Comparison of ENCODE assay signal across 17 cellular contexts in genomic region chr3:127216415-127217261, GRCh38. TPM values are rescaled to one million over a fixed set of nuclear protein-coding genes. Genes with fewer than 3 reads are reported as not detected.
A peak's percentile ranks its signal among the peaks of the same experiment; 100 is the strongest.
DNase-seq lines count a peak whose midpoint lies in the region; ATAC-seq lines count a peak whose summit lies in the region.
"Had no signal": no experiment of that assay in that cellular context is flagged by ENCODE, and none has a peak within 500 bp of the region (broad histone marks: within the 10 kb centered on the region; RNA-seq: fewer than 3 reads in every experiment).

No MANE protein-coding gene starts in this region.

- peaks cover 0 to 13% of the 10 kb centered on the region in 2 donors for H3K4me1 Mint-ChIP-seq in stimulated activated naive B cell treated with anti-CD40 and anti-IgM and Interleukin-4, amounts not matched to agents 10 μg/mL and 1 μg/mL and 100 μg/mL, for 72 hours

- H3K27me3 Mint-ChIP-seq in stimulated activated naive B cell treated with anti-CD40 and anti-IgM and Interleukin-4, amounts not matched to agents 10 μg/mL and 1 μg/mL and 100 μg/mL, for 72 hours: peaks cover 17 to 25% of the 10 kb centered on the region in 2 donors

- no peaks in the 10 kb centered on the region for H3K9me3 Mint-ChIP-seq in stimulated activated naive B cell treated with anti-CD40 and anti-IgM and Interleukin-4, amounts not matched to agents 10 μg/mL and 1 μg/mL and 100 μg/mL, for 72 hours
- H3K9me3 Mint-ChIP-seq: CD4-positive, alpha-beta T cell had no signal

- no peak overlapping the region for H3K4me3 Mint-ChIP-seq in stimulated activated naive B cell treated with anti-CD40 and anti-IgM and Interleukin-4, amounts not matched to agents 10 μg/mL and 1 μg/mL and 100 μg/mL, for 72 hours
- H3K4me3 Mint-ChIP-seq: CD4-positive, alpha-beta T cell; naive thymus-derived CD4-positive, alpha-beta T cell had no signal

- peak; percentile 13 for DNase-seq in NCI-H146 treated with DMSO at 0.1 percent for 48 hours (lab: John Stamatoyannopoulos, UW; ENCODE audit: unreplicated experiment)
- DNase-seq in stimulated activated naive B cell treated with anti-CD40 and anti-IgM and Interleukin-4, amounts not matched to agents 10 μg/mL and 1 μg/mL and 100 μg/mL, for 72 hours: peak; percentile 49
- no peak for DNase-seq in ureter (ENCODE audit: low spot score)
- DNase-seq in islet precursor cell: no peak
- DNase-seq in activated naive CD4-positive, alpha-beta T cell (lab: John Stamatoyannopoulos, UW): no peak
- DNase-seq: activated CD8-positive, alpha-beta memory T cell treated with anti-CD3 and anti-CD28 coated beads, Interleukin-2, amount 50 U/mL, for 48 hours; CD4-positive, alpha-beta T cell; left ventricle myocardium superior; naive thymus-derived CD4-positive, alpha-beta T cell; NCI-H1417 treated with DMSO at 0.1 percent for 48 hours; NCI-H524 treated with DMSO at 0.1 percent for 48 hours; SIG-M5 had no signal

- no peak overlapping the region for H3K27ac Mint-ChIP-seq in stimulated activated naive B cell treated with anti-CD40 and anti-IgM and Interleukin-4, amounts not matched to agents 10 μg/mL and 1 μg/mL and 100 μg/mL, for 72 hours
- H3K27ac Mint-ChIP-seq: CD4-positive, alpha-beta T cell; naive thymus-derived CD4-positive, alpha-beta T cell had no signal

- ATAC-seq in GM18520 (IDR thresholded peaks at IDR 0.05; ENCODE audit: unreplicated experiment) (peak; percentile 69), GM21825 (IDR thresholded peaks at IDR 0.05; ENCODE audit: unreplicated experiment) (peak; percentile 62)
- peak; percentile 84 to 90 for ATAC-seq in stimulated activated naive B cell treated with anti-CD40 and anti-IgM and Interleukin-4, amounts not matched to agents 10 μg/mL and 1 μg/mL and 100 μg/mL, for 72 hours (replicated peaks)
- ATAC-seq: HepG2; left ventricle myocardium superior; naive thymus-derived CD4-positive, alpha-beta T cell had no signal

- H3K36me3 Mint-ChIP-seq in stimulated activated naive B cell treated with anti-CD40 and anti-IgM and Interleukin-4, amounts not matched to agents 10 μg/mL and 1 μg/mL and 100 μg/mL, for 72 hours: no peaks in the 10 kb centered on the region
- H3K36me3 Mint-ChIP-seq: naive thymus-derived CD4-positive, alpha-beta T cell had no signal

RNA-seq across cellular contexts. Expression of gene PRR23E, which starts 23.7 kb away (rescaled TPM):
- not detected for total RNA-seq in ureter
- total RNA-seq: CD4-positive, alpha-beta T cell; cerebellum; HepG2; left ventricle myocardium superior; naive thymus-derived CD4-positive, alpha-beta T cell; renal cortical epithelial cell had no signal

Comparison
In these comparisons a context has a peak if more than half of its experiments do, and no peak if none do; other contexts are left out.
1. DNase-seq: peak in NCI-H146 treated with DMSO at 0.1 percent for 48 hours (single experiment) and stimulated activated naive B cell treated with anti-CD40 and anti-IgM and Interleukin-4, amounts not matched to agents 10 μg/mL and 1 μg/mL and 100 μg/mL, for 72 hours (single experiment); none in ureter (single experiment), islet precursor cell (single experiment) and activated naive CD4-positive, alpha-beta T cell (0 of 4).
2. Peak in every context shown above with its lines, with median percentiles within 50 percentile points of each other: ATAC-seq.